Comparison of ENCODE assay signal across 36 cellular contexts in the genomic region with DNA sequence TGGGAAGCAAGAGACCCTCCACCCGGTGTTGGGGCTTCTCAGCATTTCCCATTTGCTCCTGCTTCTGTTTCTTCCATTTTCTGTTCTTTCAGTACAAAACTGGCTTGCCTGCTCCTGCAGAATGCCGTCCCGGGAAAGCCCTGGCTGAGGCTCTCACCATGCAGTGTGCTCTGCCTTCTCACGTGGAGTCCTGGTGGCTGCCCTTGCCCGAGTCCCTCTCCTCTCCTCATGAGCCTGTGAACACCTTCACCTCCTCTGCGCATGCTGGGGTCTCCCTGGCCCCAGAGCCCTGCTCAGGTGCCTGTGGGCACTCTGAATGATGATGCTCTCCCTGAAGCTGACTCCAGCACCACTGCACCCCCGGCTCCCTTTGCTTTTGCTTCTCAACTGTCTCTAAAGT.
"Had no signal": no experiment of that assay in that cellular context is flagged by ENCODE, and none has a peak within 500 bp of the region (broad histone marks: within the 10 kb centered on the region; RNA-seq: fewer than 3 reads in every experiment).

No MANE protein-coding gene starts in this region.

- DNase-seq: activated B cell treated with CpG ODN at 0.5 μM for 24 hours; activated CD4-positive, alpha-beta memory T cell treated with anti-CD3 and anti-CD28 coated beads for 36 hours; activated CD4-positive, alpha-beta T cell treated with anti-CD3 and anti-CD28 coated beads for 4 hours; activated CD4-positive, alpha-beta T cell treated with anti-CD3 and anti-CD28 coated beads, Interleukin-2, amount 10 ng/mL, durations not matched to agents 24 days and 14 days; activated CD4-positive, alpha-beta T cell treated with anti-CD3 and anti-CD28 coated beads, Interleukin-2, amount 50 U/mL, for 1 hour; activated CD4-positive, alpha-beta T cell treated with anti-CD3 and anti-CD28 coated beads, Interleukin-2, amount 50 U/mL, for 4 hours; activated CD4-positive, CD25-positive, alpha-beta regulatory T cell treated with anti-CD3 and anti-CD28 coated beads, Interleukin-2, amount 50 U/mL, for 72 hours; activated CD8-positive, alpha-beta memory T cell treated with anti-CD3 and anti-CD28 coated beads, Interleukin-2, amount 50 U/mL, for 4 hours; activated CD8-positive, alpha-beta T cell treated with anti-CD3 and anti-CD28 coated beads for 36 hours; activated effector memory CD4-positive, alpha-beta T cell treated with anti-CD3 and anti-CD28 coated beads, Interleukin-2, amount 50 U/mL, for 16 hours; activated gamma-delta T cell treated with Interleukin-2 at 50 U/mL for 16 hours; activated naive CD4-positive, alpha-beta T cell; activated naive CD4-positive, alpha-beta T cell treated with anti-CD3 and anti-CD28 coated beads for 36 hours; activated naive CD4-positive, alpha-beta T cell treated with anti-CD3 and anti-CD28 coated beads, Interleukin-2, amount 50 U/mL, for 16 hours; activated naive CD8-positive, alpha-beta T cell treated with anti-CD3 and anti-CD28 coated beads, Interleukin-2, amount 10 ng/mL, durations not matched to agents 7 days and 5 days; activated T-cell treated with anti-CD3 and anti-CD28 coated beads for 4 hours; activated T-cell treated with anti-CD3 and anti-CD28 coated beads, Interleukin-2, amount 50 U/mL, for 1 hour; activated T-cell treated with anti-CD3 and anti-CD28 coated beads, Interleukin-2, amount 50 U/mL, for 4 hours; activated T-cell treated with anti-CD3 and anti-CD28 coated beads, Interleukin-2, amount 50 U/mL, for 72 hours; adrenal gland; amniotic stem cell; brain microvascular endothelial cell; caudate nucleus; cerebellar nuclear complex; T-helper 1 cell; T-helper 2 cell; T-helper 9 cell had no signal

- H3K36me3 ChIP-seq: adrenal gland, ascending aorta, brain microvascular endothelial cell, breast epithelium had no signal

- H3K27me3 ChIP-seq: adrenal gland, ascending aorta, brain microvascular endothelial cell, breast epithelium had no signal

- H3K4me1 ChIP-seq: adrenal gland, ascending aorta, breast epithelium had no signal

- H3K27me3 Mint-ChIP-seq: activated B cell treated with CpG ODN at 0.5 μM for 24 hours; activated CD4-positive, alpha-beta memory T cell treated with anti-CD3 and anti-CD28 coated beads for 36 hours; activated CD4-positive, alpha-beta T cell treated with anti-CD3 and anti-CD28 coated beads, Interleukin-2, amount 10 ng/mL, durations not matched to agents 24 days and 14 days; activated CD8-positive, alpha-beta T cell treated with anti-CD3 and anti-CD28 coated beads for 36 hours; activated naive CD8-positive, alpha-beta T cell treated with anti-CD3 and anti-CD28 coated beads, Interleukin-2, amount 10 ng/mL, durations not matched to agents 7 days and 5 days had no signal

- ATAC-seq: activated CD8-positive, alpha-beta T cell treated with anti-CD3 and anti-CD28 coated beads for 36 hours; activated naive CD4-positive, alpha-beta T cell treated with anti-CD3 and anti-CD28 coated beads, Interleukin-2, amount 50 U/mL, for 72 hours; activated T-cell treated with anti-CD3 and anti-CD28 coated beads, Interleukin-2, amount 50 U/mL, for 4 hours; activated T-cell treated with anti-CD3 and anti-CD28 coated beads, Interleukin-2, amount 50 U/mL, for 72 hours; activated T-helper 17 cell treated with anti-CD3 and anti-CD28 coated beads, Interleukin-2, amount 50 U/mL, for 72 hours had no signal

- H3K27ac ChIP-seq: adrenal gland, ascending aorta, brain microvascular endothelial cell, breast epithelium, VCaP had no signal

- H3K9me3 ChIP-seq: adrenal gland, ascending aorta, breast epithelium had no signal

- H3K36me3 Mint-ChIP-seq: activated CD4-positive, alpha-beta memory T cell treated with anti-CD3 and anti-CD28 coated beads for 36 hours; activated naive CD4-positive, alpha-beta T cell treated with anti-CD3 and anti-CD28 coated beads, Interleukin-2, amount 50 U/mL, for 72 hours; activated naive CD8-positive, alpha-beta T cell treated with anti-CD3 and anti-CD28 coated beads, Interleukin-2, amount 10 ng/mL, durations not matched to agents 7 days and 5 days had no signal

- H3K4me3 Mint-ChIP-seq: activated B cell treated with CpG ODN at 0.5 μM for 24 hours; activated CD4-positive, alpha-beta memory T cell treated with anti-CD3 and anti-CD28 coated beads for 36 hours; activated CD4-positive, alpha-beta T cell treated with anti-CD3 and anti-CD28 coated beads, Interleukin-2, amount 10 ng/mL, durations not matched to agents 24 days and 14 days; activated CD8-positive, alpha-beta T cell treated with anti-CD3 and anti-CD28 coated beads for 36 hours; activated naive CD4-positive, alpha-beta T cell treated with anti-CD3 and anti-CD28 coated beads for 36 hours; activated naive CD8-positive, alpha-beta T cell treated with anti-CD3 and anti-CD28 coated beads, Interleukin-2, amount 10 ng/mL, durations not matched to agents 7 days and 5 days; activated T-cell treated with anti-CD3 and anti-CD28 coated beads, Interleukin-2, amount 50 U/mL, for 4 hours; activated T-cell treated with anti-CD3 and anti-CD28 coated beads, Interleukin-2, amount 50 U/mL, for 72 hours; activated T-helper 1 cell treated with anti-CD3 and anti-CD28 coated beads, Interleukin-12 subunit alpha, Interleukin-12 subunit beta, Interleukin-2, Interleukin-4 antibody, amounts not matched to agents 30 ng/mL and 10 ng/mL and 1 ng/mL, durations not matched to agents 14 hours and 24 hours and 36 hours; activated T-helper 17 cell treated with anti-CD3 and anti-CD28 coated beads, Interleukin-2, amount 50 U/mL, for 72 hours; central memory CD8-positive, alpha-beta T cell; T-helper 1 cell treated with Interleukin-12 subunit alpha and Interleukin-12 subunit beta and Interleukin-4 antibody, amounts not matched to agents 30 μg/mL and 1 μg/mL, for 36 hours; T-helper 2 cell treated with Interferon-gamma antibody and Interleukin-4, amounts not matched to agents 5 μg/mL and 100 μg/mL, for 36 hours had no signal

- H3K4me1 Mint-ChIP-seq: activated B cell treated with CpG ODN at 0.5 μM for 24 hours; activated CD4-positive, alpha-beta T cell treated with anti-CD3 and anti-CD28 coated beads, Interleukin-2, amount 10 ng/mL, durations not matched to agents 24 days and 14 days; activated naive CD8-positive, alpha-beta T cell treated with anti-CD3 and anti-CD28 coated beads, Interleukin-2, amount 10 ng/mL, durations not matched to agents 7 days and 5 days; activated T-helper 17 cell treated with anti-CD3 and anti-CD28 coated beads, Interleukin-2, amount 50 U/mL, for 72 hours; central memory CD8-positive, alpha-beta T cell had no signal

- H3K4me3 ChIP-seq: adrenal gland, ascending aorta, breast epithelium had no signal

- H3K9me3 Mint-ChIP-seq: activated B cell treated with CpG ODN at 0.5 μM for 24 hours; activated CD4-positive, alpha-beta memory T cell treated with anti-CD3 and anti-CD28 coated beads for 36 hours; activated CD4-positive, alpha-beta T cell treated with anti-CD3 and anti-CD28 coated beads, Interleukin-2, amount 10 ng/mL, durations not matched to agents 24 days and 14 days; activated CD8-positive, alpha-beta T cell treated with anti-CD3 and anti-CD28 coated beads for 36 hours; activated naive CD8-positive, alpha-beta T cell treated with anti-CD3 and anti-CD28 coated beads, Interleukin-2, amount 10 ng/mL, durations not matched to agents 7 days and 5 days; activated T-cell treated with anti-CD3 and anti-CD28 coated beads, Interleukin-2, amount 50 U/mL, for 4 hours; activated T-helper 1 cell treated with anti-CD3 and anti-CD28 coated beads, Interleukin-12 subunit alpha, Interleukin-12 subunit beta, Interleukin-2, Interleukin-4 antibody, amounts not matched to agents 30 ng/mL and 10 ng/mL and 1 ng/mL, durations not matched to agents 14 hours and 24 hours and 36 hours; central memory CD8-positive, alpha-beta T cell; T-helper 2 cell treated with Interferon-gamma antibody and Interleukin-4, amounts not matched to agents 5 μg/mL and 100 μg/mL, for 36 hours had no signal

- H3K27ac Mint-ChIP-seq: activated B cell treated with CpG ODN at 0.5 μM for 24 hours; activated CD4-positive, alpha-beta memory T cell treated with anti-CD3 and anti-CD28 coated beads for 36 hours; activated CD4-positive, alpha-beta T cell treated with anti-CD3 and anti-CD28 coated beads, Interleukin-2, amount 10 ng/mL, durations not matched to agents 24 days and 14 days; activated CD8-positive, alpha-beta T cell treated with anti-CD3 and anti-CD28 coated beads for 36 hours; activated naive CD4-positive, alpha-beta T cell treated with anti-CD3 and anti-CD28 coated beads for 36 hours; activated naive CD4-positive, alpha-beta T cell treated with anti-CD3 and anti-CD28 coated beads, Interleukin-2, amount 50 U/mL, for 72 hours; activated naive CD8-positive, alpha-beta T cell treated with anti-CD3 and anti-CD28 coated beads, Interleukin-2, amount 10 ng/mL, durations not matched to agents 7 days and 5 days; activated T-cell treated with anti-CD3 and anti-CD28 coated beads, Interleukin-2, amount 50 U/mL, for 72 hours; activated T-helper 1 cell treated with anti-CD3 and anti-CD28 coated beads, Interleukin-12 subunit alpha, Interleukin-12 subunit beta, Interleukin-2, Interleukin-4 antibody, amounts not matched to agents 30 ng/mL and 10 ng/mL and 1 ng/mL, durations not matched to agents 14 hours and 24 hours and 36 hours; activated T-helper 17 cell treated with anti-CD3 and anti-CD28 coated beads, Interleukin-2, amount 50 U/mL, for 72 hours; T-helper 1 cell treated with Interleukin-12 subunit alpha and Interleukin-12 subunit beta and Interleukin-4 antibody, amounts not matched to agents 30 μg/mL and 1 μg/mL, for 36 hours; T-helper 2 cell treated with Interferon-gamma antibody and Interleukin-4, amounts not matched to agents 5 μg/mL and 100 μg/mL, for 36 hours had no signal
